8 cellular contexts compared by ENCODE assay signal in the genomic region with DNA sequence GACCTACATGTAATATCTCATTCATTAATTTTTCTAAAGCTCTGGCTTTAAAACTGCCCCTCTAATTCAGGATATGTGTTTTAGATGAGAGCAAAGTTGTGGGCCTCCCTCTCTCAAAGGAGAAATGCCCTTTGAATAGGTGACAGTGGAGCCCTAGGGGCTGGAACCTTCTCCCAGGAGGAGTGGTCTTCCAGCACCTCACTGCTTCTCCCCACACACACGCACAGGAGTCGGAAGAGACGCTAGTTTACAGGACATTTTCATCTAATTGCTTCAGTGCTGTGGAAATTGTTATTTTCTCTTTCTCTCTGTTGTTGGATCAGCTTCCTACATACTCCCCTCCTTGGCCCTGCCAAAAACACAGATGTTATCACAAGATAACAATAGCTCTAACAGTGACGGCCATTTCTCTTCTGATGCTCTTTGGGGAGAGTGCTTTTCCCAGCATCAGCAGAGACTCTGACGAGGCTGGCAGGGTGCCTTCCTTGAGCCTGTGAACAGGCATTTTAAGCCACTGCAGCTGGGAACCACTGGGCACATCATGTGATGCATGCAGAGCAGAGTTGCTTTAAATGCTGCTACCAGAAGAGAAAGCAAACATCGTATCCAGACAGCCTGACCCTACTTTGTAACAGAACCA.
DNase-seq lines count a peak whose midpoint lies in the region; ATAC-seq and TF ChIP-seq lines count a peak whose summit lies in the region.

No MANE protein-coding gene starts in this region.

- no peaks in the 10 kb centered on the region; the same call in 1 of the 2 replicates for H3K27me3 ChIP-seq in GM23338 (ENCODE audit: insufficient read depth)

- H3K36me3 Mint-ChIP-seq in GM23338 (ENCODE audit: low read depth) = no peaks in the 10 kb centered on the region
- H3K36me3 Mint-ChIP-seq in T-helper 17 cell (ENCODE audit: low read depth) = peaks cover 3% of the 10 kb centered on the region

- no peaks in the 10 kb centered on the region for H4K20me1 ChIP-seq in GM23338 (replicated peaks; ENCODE audit: insufficient read depth)

- TF ChIP-seq CTCF in GM23338 (conservative IDR thresholded peaks at IDR 0.05; ENCODE audit: low read depth in 2 of 2) = no peak

- H3K4me3 Mint-ChIP-seq in GM23338 = peak overlapping the region; percentile 25; the same call in 1 of the 3 replicates
- no peak overlapping the region for H3K4me3 Mint-ChIP-seq in T-helper 17 cell

- H3K9me3 Mint-ChIP-seq in GM23338 = no peaks in the 10 kb centered on the region

- intact Hi-C loops in left cardiac atrium (cut with DNase I) = no loop called here

- H3K4me1 Mint-ChIP-seq in GM23338 = peaks cover 55% of the 10 kb centered on the region
- H3K4me1 Mint-ChIP-seq in T-helper 17 cell = peaks cover 19% of the 10 kb centered on the region

- no peaks in the 10 kb centered on the region for H3K36me3 ChIP-seq in GM23338 (ENCODE audit: insufficient read depth)

- H3K4me3 ChIP-seq in GM23338 = no peak overlapping the region

- no peaks in the 10 kb centered on the region for H3K9me2 ChIP-seq in GM23338 (ENCODE audit: insufficient read depth)

- H3K79me2 ChIP-seq in GM23338 (replicated peaks; ENCODE audit: insufficient read depth) = no peaks in the 10 kb centered on the region

- DNase-seq in GM23338 (ENCODE audit: low spot score) (peak; percentile 27), anterior cingulate cortex (lab: John Stamatoyannopoulos, UW) (peak in 54 of 58 donors; percentile 26 to 93 (median 72)), left cardiac atrium (peak; percentile 66), pulmonary artery endothelial cell (ENCODE audit: low read depth, low spot score) (peak; percentile 30), activated gamma-delta T cell treated with Interleukin-2 at 50 U/mL for 16 hours (no peak), left lobe of liver (ENCODE audit: low spot score) (no peak), T-helper 17 cell (no peak)

- H3K27me3 Mint-ChIP-seq in GM23338 (ENCODE audit: insufficient read depth, low read depth, poor library complexity) = peaks cover 6% of the 10 kb centered on the region
- peaks cover 37% of the 10 kb centered on the region for H3K27me3 Mint-ChIP-seq in T-helper 17 cell

- ATAC-seq in GM23338 (peak; percentile 31), left cardiac atrium (peak; percentile 41 to 51), left lobe of liver (no peak), GM19455 (IDR thresholded peaks at IDR 0.05; ENCODE audit: unreplicated experiment) (no peak), T-helper 17 cell (no peak)

- H3K4me1 ChIP-seq in GM23338 (ENCODE audit: insufficient read depth) = peaks cover 57% of the 10 kb centered on the region

- no peak overlapping the region for H3K27ac ChIP-seq in GM23338 (ENCODE audit: low read depth)

- peak overlapping the region; percentile 63; the same call in 1 of the 2 replicates for H2AFZ ChIP-seq in GM23338

- H3K27ac Mint-ChIP-seq in GM23338 = no peak overlapping the region; the same call in 1 of the 2 replicates
- no peak overlapping the region for H3K27ac Mint-ChIP-seq in T-helper 17 cell

- peaks cover 10% of the 10 kb centered on the region; the same call in 1 of the 2 replicates for H3F3A ChIP-seq in GM23338 (replicated peaks; ENCODE audit: low read depth)

- peak overlapping the region; percentile 73 for H3K4me2 ChIP-seq in GM23338

- H3K9me3 ChIP-seq in T-helper 17 cell (ENCODE audit: control insufficient read depth, low read length, poor library complexity, severe bottlenecking) = no peaks in the 10 kb centered on the region

TF ChIP-seq in GM23338, 12 proteins besides CTCF, POLR2A, EP300 and RAD21:
- TF ChIP-seq, protein P1, sequence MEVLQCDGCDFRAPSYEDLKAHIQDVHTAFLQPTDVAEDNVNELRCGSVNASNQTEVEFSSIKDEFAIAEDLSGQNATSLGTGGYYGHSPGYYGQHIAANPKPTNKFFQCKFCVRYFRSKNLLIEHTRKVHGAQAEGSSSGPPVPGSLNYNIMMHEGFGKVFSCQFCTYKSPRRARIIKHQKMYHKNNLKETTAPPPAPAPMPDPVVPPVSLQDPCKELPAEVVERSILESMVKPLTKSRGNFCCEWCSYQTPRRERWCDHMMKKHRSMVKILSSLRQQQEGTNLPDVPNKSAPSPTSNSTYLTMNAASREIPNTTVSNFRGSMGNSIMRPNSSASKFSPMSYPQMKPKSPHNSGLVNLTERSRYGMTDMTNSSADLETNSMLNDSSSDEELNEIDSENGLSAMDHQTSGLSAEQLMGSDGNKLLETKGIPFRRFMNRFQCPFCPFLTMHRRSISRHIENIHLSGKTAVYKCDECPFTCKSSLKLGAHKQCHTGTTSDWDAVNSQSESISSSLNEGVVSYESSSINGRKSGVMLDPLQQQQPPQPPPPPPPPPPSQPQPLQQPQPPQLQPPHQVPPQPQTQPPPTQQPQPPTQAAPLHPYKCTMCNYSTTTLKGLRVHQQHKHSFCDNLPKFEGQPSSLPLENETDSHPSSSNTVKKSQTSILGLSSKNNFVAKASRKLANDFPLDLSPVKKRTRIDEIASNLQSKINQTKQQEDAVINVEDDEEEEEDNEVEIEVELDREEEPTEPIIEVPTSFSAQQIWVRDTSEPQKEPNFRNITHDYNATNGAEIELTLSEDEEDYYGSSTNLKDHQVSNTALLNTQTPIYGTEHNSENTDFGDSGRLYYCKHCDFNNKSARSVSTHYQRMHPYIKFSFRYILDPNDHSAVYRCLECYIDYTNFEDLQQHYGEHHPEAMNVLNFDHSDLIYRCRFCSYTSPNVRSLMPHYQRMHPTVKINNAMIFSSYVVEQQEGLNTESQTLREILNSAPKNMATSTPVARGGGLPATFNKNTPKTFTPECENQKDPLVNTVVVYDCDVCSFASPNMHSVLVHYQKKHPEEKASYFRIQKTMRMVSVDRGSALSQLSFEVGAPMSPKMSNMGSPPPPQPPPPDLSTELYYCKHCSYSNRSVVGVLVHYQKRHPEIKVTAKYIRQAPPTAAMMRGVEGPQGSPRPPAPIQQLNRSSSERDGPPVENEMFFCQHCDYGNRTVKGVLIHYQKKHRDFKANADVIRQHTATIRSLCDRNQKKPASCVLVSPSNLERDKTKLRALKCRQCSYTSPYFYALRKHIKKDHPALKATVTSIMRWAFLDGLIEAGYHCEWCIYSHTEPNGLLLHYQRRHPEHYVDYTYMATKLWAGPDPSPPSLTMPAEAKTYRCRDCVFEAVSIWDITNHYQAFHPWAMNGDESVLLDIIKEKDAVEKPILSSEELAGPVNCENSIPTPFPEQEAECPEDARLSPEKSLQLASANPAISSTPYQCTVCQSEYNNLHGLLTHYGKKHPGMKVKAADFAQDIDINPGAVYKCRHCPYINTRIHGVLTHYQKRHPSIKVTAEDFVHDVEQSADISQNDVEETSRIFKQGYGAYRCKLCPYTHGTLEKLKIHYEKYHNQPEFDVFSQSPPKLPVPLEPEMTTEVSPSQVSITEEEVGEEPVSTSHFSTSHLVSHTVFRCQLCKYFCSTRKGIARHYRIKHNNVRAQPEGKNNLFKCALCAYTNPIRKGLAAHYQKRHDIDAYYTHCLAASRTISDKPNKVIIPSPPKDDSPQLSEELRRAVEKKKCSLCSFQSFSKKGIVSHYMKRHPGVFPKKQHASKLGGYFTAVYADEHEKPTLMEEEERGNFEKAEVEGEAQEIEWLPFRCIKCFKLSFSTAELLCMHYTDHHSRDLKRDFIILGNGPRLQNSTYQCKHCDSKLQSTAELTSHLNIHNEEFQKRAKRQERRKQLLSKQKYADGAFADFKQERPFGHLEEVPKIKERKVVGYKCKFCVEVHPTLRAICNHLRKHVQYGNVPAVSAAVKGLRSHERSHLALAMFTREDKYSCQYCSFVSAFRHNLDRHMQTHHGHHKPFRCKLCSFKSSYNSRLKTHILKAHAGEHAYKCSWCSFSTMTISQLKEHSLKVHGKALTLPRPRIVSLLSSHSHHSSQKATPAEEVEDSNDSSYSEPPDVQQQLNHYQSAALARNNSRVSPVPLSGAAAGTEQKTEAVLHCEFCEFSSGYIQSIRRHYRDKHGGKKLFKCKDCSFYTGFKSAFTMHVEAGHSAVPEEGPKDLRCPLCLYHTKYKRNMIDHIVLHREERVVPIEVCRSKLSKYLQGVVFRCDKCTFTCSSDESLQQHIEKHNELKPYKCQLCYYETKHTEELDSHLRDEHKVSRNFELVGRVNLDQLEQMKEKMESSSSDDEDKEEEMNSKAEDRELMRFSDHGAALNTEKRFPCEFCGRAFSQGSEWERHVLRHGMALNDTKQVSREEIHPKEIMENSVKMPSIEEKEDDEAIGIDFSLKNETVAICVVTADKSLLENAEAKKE (CRISPR knock-in tag; IDR thresholded peaks at IDR 0.05) = no peak
- TF ChIP-seq ZNF331 (CRISPR knock-in tag; IDR thresholded peaks at IDR 0.05; ENCODE audit: low read depth) = no peak

Comparison
In these comparisons a context has a peak if more than half of its experiments do, and no peak if none do; other contexts are left out.
1. ATAC-seq: peak in GM23338 (single experiment) and left cardiac atrium (2 of 2); none in left lobe of liver (single experiment), GM19455 (single experiment) and T-helper 17 cell (single experiment).
2. DNase-seq: peak in GM23338 (single experiment), anterior cingulate cortex (54 of 58), left cardiac atrium (single experiment) and pulmonary artery endothelial cell (single experiment); none in activated gamma-delta T cell treated with Interleukin-2 at 50 U/mL for 16 hours (single experiment), left lobe of liver (single experiment) and T-helper 17 cell (0 of 3).